Comparison of ENCODE assay signal across 1 cellular context in the genomic region with DNA sequence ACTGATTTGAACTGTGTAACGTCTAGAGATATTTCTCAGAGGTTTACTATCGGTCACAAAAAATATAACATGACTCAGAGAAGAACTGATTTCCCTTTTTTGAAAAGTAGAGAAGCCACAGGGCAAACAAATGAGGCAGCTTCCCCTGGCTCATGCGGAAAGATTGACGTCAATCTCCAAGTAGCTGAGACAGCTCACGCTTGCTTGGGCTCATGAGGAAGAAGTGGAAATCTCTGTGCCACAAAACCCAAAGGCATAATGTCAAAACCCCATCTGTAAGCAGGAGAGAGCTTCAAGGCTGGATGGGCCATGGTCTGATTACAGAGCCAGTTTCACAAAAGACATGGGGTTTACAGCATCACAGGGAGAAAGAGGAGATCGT.
TF ChIP-seq lines count a peak whose summit lies in the region.

No MANE protein-coding gene starts in this region.

TF ChIP-seq in SK-N-SH treated with all-trans-retinoic acid at 6 μM for 48 hours, 23 proteins besides CTCF, POLR2A, EP300 and RAD21 (continued from another document):
- TF ChIP-seq, protein P1, sequence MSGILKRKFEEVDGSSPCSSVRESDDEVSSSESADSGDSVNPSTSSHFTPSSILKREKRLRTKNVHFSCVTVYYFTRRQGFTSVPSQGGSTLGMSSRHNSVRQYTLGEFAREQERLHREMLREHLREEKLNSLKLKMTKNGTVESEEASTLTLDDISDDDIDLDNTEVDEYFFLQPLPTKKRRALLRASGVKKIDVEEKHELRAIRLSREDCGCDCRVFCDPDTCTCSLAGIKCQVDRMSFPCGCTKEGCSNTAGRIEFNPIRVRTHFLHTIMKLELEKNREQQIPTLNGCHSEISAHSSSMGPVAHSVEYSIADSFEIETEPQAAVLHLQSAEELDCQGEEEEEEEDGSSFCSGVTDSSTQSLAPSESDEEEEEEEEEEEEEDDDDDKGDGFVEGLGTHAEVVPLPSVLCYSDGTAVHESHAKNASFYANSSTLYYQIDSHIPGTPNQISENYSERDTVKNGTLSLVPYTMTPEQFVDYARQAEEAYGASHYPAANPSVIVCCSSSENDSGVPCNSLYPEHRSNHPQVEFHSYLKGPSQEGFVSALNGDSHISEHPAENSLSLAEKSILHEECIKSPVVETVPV (CRISPR knock-in tag; IDR thresholded peaks at IDR 0.05) = no peak
- no peak for TF ChIP-seq ZNF70 (CRISPR knock-in tag; IDR thresholded peaks at IDR 0.05)
- TF ChIP-seq ISL1 (CRISPR knock-in tag; IDR thresholded peaks at IDR 0.05) = no peak
- no peak for TF ChIP-seq ZFP3 (CRISPR knock-in tag; IDR thresholded peaks at IDR 0.05)
- TF ChIP-seq SNAI2 (CRISPR knock-in tag; IDR thresholded peaks at IDR 0.05) = no peak
TF ChIP-seq in SK-N-SH treated with all-trans-retinoic acid at 6 μM for 48 hours: peak in this region for 0.
